In genomic region chr16:85062728-85063336, GRCh38 we compare ENCODE assay signal across 1 cellular context.
TF ChIP-seq lines count a peak whose summit lies in the region.

No MANE protein-coding gene starts in this region.

TF ChIP-seq in HepG2, 621 proteins besides CTCF, POLR2A, EP300 and RAD21:
- TF ChIP-seq PHF20 (CRISPR knock-in tag; IDR thresholded peaks at IDR 0.05): no peak
- TF ChIP-seq HDAC1 (CRISPR knock-in tag; IDR thresholded peaks at IDR 0.05): no peak
- no peak for TF ChIP-seq ZNF7 (CRISPR knock-in tag; IDR thresholded peaks at IDR 0.05)
- no peak for TF ChIP-seq SNRNP70 (IDR thresholded peaks at IDR 0.05; ENCODE audit: low read depth, low read length)
- TF ChIP-seq ZNF652 (CRISPR knock-in tag; IDR thresholded peaks at IDR 0.05; ENCODE audit: borderline replicate concordance, low read depth): no peak
- no peak for TF ChIP-seq ZNF672 (CRISPR knock-in tag; IDR thresholded peaks at IDR 0.05)
- TF ChIP-seq ATM (IDR thresholded peaks at IDR 0.05; ENCODE audit: borderline replicate concordance): no peak
- TF ChIP-seq ZNF367 (CRISPR knock-in tag; IDR thresholded peaks at IDR 0.05; ENCODE audit: borderline replicate concordance): no peak
- no peak for TF ChIP-seq SNAPC5 (CRISPR knock-in tag; IDR thresholded peaks at IDR 0.05; ENCODE audit: borderline replicate concordance)
- TF ChIP-seq, protein P1, sequence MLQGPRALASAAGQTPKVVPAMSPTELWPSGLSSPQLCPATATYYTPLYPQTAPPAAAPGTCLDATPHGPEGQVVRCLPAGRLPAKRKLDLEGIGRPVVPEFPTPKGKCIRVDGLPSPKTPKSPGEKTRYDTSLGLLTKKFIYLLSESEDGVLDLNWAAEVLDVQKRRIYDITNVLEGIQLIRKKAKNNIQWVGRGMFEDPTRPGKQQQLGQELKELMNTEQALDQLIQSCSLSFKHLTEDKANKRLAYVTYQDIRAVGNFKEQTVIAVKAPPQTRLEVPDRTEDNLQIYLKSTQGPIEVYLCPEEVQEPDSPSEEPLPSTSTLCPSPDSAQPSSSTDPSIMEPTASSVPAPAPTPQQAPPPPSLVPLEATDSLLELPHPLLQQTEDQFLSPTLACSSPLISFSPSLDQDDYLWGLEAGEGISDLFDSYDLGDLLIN (CRISPR knock-in tag; IDR thresholded peaks at IDR 0.05; ENCODE audit: borderline replicate concordance): no peak
- no peak for TF ChIP-seq ESRRA (CRISPR knock-in tag; IDR thresholded peaks at IDR 0.05; ENCODE audit: low read depth)
- TF ChIP-seq, protein P2, sequence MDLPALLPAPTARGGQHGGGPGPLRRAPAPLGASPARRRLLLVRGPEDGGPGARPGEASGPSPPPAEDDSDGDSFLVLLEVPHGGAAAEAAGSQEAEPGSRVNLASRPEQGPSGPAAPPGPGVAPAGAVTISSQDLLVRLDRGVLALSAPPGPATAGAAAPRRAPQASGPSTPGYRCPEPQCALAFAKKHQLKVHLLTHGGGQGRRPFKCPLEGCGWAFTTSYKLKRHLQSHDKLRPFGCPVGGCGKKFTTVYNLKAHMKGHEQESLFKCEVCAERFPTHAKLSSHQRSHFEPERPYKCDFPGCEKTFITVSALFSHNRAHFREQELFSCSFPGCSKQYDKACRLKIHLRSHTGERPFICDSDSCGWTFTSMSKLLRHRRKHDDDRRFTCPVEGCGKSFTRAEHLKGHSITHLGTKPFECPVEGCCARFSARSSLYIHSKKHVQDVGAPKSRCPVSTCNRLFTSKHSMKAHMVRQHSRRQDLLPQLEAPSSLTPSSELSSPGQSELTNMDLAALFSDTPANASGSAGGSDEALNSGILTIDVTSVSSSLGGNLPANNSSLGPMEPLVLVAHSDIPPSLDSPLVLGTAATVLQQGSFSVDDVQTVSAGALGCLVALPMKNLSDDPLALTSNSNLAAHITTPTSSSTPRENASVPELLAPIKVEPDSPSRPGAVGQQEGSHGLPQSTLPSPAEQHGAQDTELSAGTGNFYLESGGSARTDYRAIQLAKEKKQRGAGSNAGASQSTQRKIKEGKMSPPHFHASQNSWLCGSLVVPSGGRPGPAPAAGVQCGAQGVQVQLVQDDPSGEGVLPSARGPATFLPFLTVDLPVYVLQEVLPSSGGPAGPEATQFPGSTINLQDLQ (CRISPR knock-in tag; IDR thresholded peaks at IDR 0.05): no peak
- TF ChIP-seq ZFP41 (CRISPR knock-in tag; IDR thresholded peaks at IDR 0.05; ENCODE audit: borderline replicate concordance): no peak
- no peak for TF ChIP-seq PRMT3 (CRISPR knock-in tag; IDR thresholded peaks at IDR 0.05; ENCODE audit: borderline replicate concordance, low read depth)
- TF ChIP-seq, protein P3, sequence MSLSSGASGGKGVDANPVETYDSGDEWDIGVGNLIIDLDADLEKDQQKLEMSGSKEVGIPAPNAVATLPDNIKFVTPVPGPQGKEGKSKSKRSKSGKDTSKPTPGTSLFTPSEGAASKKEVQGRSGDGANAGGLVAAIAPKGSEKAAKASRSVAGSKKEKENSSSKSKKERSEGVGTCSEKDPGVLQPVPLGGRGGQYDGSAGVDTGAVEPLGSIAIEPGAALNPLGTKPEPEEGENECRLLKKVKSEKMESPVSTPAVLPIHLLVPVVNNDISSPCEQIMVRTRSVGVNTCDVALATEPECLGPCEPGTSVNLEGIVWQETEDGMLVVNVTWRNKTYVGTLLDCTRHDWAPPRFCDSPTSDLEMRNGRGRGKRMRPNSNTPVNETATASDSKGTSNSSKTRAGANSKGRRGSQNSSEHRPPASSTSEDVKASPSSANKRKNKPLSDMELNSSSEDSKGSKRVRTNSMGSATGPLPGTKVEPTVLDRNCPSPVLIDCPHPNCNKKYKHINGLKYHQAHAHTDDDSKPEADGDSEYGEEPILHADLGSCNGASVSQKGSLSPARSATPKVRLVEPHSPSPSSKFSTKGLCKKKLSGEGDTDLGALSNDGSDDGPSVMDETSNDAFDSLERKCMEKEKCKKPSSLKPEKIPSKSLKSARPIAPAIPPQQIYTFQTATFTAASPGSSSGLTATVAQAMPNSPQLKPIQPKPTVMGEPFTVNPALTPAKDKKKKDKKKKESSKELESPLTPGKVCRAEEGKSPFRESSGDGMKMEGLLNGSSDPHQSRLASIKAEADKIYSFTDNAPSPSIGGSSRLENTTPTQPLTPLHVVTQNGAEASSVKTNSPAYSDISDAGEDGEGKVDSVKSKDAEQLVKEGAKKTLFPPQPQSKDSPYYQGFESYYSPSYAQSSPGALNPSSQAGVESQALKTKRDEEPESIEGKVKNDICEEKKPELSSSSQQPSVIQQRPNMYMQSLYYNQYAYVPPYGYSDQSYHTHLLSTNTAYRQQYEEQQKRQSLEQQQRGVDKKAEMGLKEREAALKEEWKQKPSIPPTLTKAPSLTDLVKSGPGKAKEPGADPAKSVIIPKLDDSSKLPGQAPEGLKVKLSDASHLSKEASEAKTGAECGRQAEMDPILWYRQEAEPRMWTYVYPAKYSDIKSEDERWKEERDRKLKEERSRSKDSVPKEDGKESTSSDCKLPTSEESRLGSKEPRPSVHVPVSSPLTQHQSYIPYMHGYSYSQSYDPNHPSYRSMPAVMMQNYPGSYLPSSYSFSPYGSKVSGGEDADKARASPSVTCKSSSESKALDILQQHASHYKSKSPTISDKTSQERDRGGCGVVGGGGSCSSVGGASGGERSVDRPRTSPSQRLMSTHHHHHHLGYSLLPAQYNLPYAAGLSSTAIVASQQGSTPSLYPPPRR (CRISPR knock-in tag; IDR thresholded peaks at IDR 0.05; ENCODE audit: borderline replicate concordance): no peak
- TF ChIP-seq POGZ (CRISPR knock-in tag; IDR thresholded peaks at IDR 0.05): no peak
